In the genomic region with DNA sequence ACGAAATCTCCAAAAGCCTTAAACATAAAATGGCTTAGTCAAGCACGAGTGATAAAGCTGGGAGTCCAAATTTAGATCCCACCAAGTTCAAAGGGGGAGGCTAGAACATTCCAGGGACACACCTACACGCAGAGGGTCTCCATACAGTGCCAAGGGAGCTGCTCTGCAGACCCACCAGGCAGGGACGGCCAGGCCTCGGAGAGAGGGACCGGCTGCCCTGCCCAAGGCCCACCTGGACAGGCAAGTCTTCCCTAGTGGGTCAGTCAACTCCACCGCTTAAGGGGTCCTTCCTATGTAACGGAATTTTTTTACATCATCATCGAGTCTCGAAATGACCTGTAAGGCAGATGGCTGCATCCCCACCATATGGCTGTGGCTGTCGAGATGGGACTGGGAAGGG, we compare ENCODE assay signal across 17 cellular contexts. TPM values are rescaled to one million over a fixed set of nuclear protein-coding genes. Genes with fewer than 3 reads are reported as not detected.
DNase-seq lines count a peak whose midpoint lies in the region; ATAC-seq, FAIRE-seq and TF ChIP-seq lines count a peak whose summit lies in the region.
"Had no signal": no experiment of that assay in that cellular context is flagged by ENCODE, and none has a peak within 500 bp of the region (broad histone marks: within the 10 kb centered on the region; RNA-seq: fewer than 3 reads in every experiment).

No MANE protein-coding gene starts in this region.

- no peak for TF ChIP-seq RAD21 in K562 (CRISPR knock-in tag; conservative IDR thresholded peaks at IDR 0.05 in 1 of 2, IDR thresholded peaks at IDR 0.05 in 1 of 2)

- peaks cover 9% of the 10 kb centered on the region for H3K36me3 Mint-ChIP-seq in activated CD4-positive, alpha-beta T cell treated with anti-CD3 and anti-CD28 coated beads for 36 hours (ENCODE audit: low read depth)
- peaks cover 43% of the 10 kb centered on the region for H3K36me3 Mint-ChIP-seq in HFFc6 (ENCODE audit: low read depth)

- no peak for ATAC-seq in activated CD4-positive, alpha-beta T cell treated with anti-CD3 and anti-CD28 coated beads for 36 hours
- ATAC-seq in K562, result no peak
- ATAC-seq in psoas muscle, result no peak
- no peak for ATAC-seq in GM18858 (IDR thresholded peaks at IDR 0.05; ENCODE audit: unreplicated experiment)
- ATAC-seq: Panc1, SK-N-SH treated with all-trans-retinoic acid at 6 μM for 48 hours had no signal

- DNase-seq in activated CD4-positive, alpha-beta T cell treated with anti-CD3 and anti-CD28 coated beads for 36 hours, result no peak
- no peak for DNase-seq in activated CD4-positive, alpha-beta T cell treated with anti-CD3 and anti-CD28 coated beads, Interleukin-2, amount 50 U/mL, for 4 hours
- DNase-seq in HFFc6 (no peak), K562 (ENCODE audit: extremely low read depth in 1 of 4, low spot score in 3 of 4) (no peak), osteoblast (ENCODE audit: insufficient read length, low spot score, missing footprints) (peak; percentile 55), psoas muscle (no peak), activated gamma-delta T cell treated with Interleukin-2 at 50 U/mL for 16 hours (no peak)
- DNase-seq: amniotic stem cell, MV-4-11, NCI-H526 treated with DMSO at 0.1 percent for 48 hours, transverse colon, WERI-Rb-1 had no signal

- BruUV-seq in K562 (replicated peaks; lab: Mats Ljungman, UMichigan), result no TSS peak

- intact Hi-C loops in activated CD4-positive, alpha-beta T cell treated with anti-CD3 and anti-CD28 coated beads for 36 hours (cut with DNase I, micrococcal nuclease), result loop anchor here in 1 of 2 experiments (5.0 kb wide), 1 partner anchor 146 kb away; no protein-coding TSS in a partner anchor
- intact Hi-C loops in K562 (cut with micrococcal nuclease) (loop anchor here (5.0 kb wide), 1 partner anchor 41 kb away; no protein-coding TSS in a partner anchor), psoas muscle (cut with DNase I) (no loop called here)

- H3K4me1 Mint-ChIP-seq in activated CD4-positive, alpha-beta T cell treated with anti-CD3 and anti-CD28 coated beads for 36 hours, result peaks cover 67% of the 10 kb centered on the region
- H3K4me1 Mint-ChIP-seq in HFFc6 (ENCODE audit: low read depth), result peaks cover 29% of the 10 kb centered on the region

- 77% methylated on average over 11 of the region's 11 CpGs for WGBS in K562 (ENCODE audit: insufficient coverage, low coverage, missing lambda C conversion rate)
- WGBS in psoas muscle, 3 donors, result 86 to 93% (median 89%) methylated on average over 11 of the region's 11 CpGs

- H3K27ac Mint-ChIP-seq in activated CD4-positive, alpha-beta T cell treated with anti-CD3 and anti-CD28 coated beads for 36 hours, result peak overlapping the region; percentile 44
- H3K27ac Mint-ChIP-seq in HFFc6, result peak overlapping the region; percentile 53

- H3K27ac ChIP-seq in K562 (ENCODE audit: extremely low read depth, low read depth, low read length), result peak overlapping the region; percentile 84
- H3K27ac ChIP-seq in osteoblast (ENCODE audit: low read depth, low read length), result no peak overlapping the region
- H3K27ac ChIP-seq in psoas muscle, result no peak overlapping the region
- H3K27ac ChIP-seq: WERI-Rb-1 had no signal

- H3K9me3 ChIP-seq in K562 (replicated peaks; ENCODE audit: control insufficient read depth, insufficient read depth, low read depth, low read length) (no peaks in the 10 kb centered on the region), osteoblast (ENCODE audit: low read depth, low read length) (no peaks in the 10 kb centered on the region), psoas muscle (no peaks in the 10 kb centered on the region)
- H3K9me3 ChIP-seq: HAP-1, transverse colon had no signal

- TF ChIP-seq POLR2A in K562 (conservative IDR thresholded peaks at IDR 0.05), result no peak

- H3K79me2 ChIP-seq in K562 (ENCODE audit: control insufficient read depth, insufficient read depth, low read length) (no peaks in the 10 kb centered on the region), osteoblast (ENCODE audit: insufficient read depth, low read length) (no peaks in the 10 kb centered on the region)

- H3K4me1 ChIP-seq in K562 (replicated peaks in 1 of 2; ENCODE audit: control insufficient read depth in 2 of 2, insufficient read depth in 2 of 2, low read length in 2 of 2) (peaks cover 36 to 64% of the 10 kb centered on the region in 2 experiments), osteoblast (ENCODE audit: insufficient read depth, low read length) (no peaks in the 10 kb centered on the region), psoas muscle (peaks cover 25% of the 10 kb centered on the region)
- H3K4me1 ChIP-seq: HAP-1 had no signal

- POLR2A ChIA-PET in activated CD4-positive, alpha-beta T cell treated with anti-CD3 and anti-CD28 coated beads for 36 hours (lab: Charles Lee), result interaction anchor here (0.5 to 1.3 kb wide), 4 partner anchors 18 to 981 kb away, joined by 3 to 5 read pairs (median 4); no protein-coding TSS in a partner anchor
- POLR2A ChIA-PET in K562 (lab: Yijun Ruan, JAX), result interaction anchor here (0.6 to 3.3 kb wide), 6 partner anchors 8 to 592 kb away, joined by 3 to 12 read pairs (median 4); no protein-coding TSS in a partner anchor

- H3K4me2 ChIP-seq in K562 (ENCODE audit: insufficient read depth, low read length), result peak overlapping the region; percentile 50; the same call in 1 of the 2 replicates
- no peak overlapping the region for H3K4me2 ChIP-seq in osteoblast (ENCODE audit: insufficient read depth, low read length)

- H3K4me3 Mint-ChIP-seq in activated CD4-positive, alpha-beta T cell treated with anti-CD3 and anti-CD28 coated beads for 36 hours, result no peak overlapping the region
- H3K4me3 Mint-ChIP-seq in HFFc6, result 0 out of 2 replicates have a peak overlapping the region, but pooled peaks have one; percentile 26

- in situ Hi-C loops in K562 (cut with MboI), result no loop called here

- H4K20me1 ChIP-seq in K562 (replicated peaks; ENCODE audit: control insufficient read depth, insufficient read depth, low read length) (no peaks in the 10 kb centered on the region), osteoblast (ENCODE audit: insufficient read depth, low read length) (no peaks in the 10 kb centered on the region)

- H3K36me3 ChIP-seq in K562 (ENCODE audit: control insufficient read depth, insufficient read depth, low read length) (no peaks in the 10 kb centered on the region; the same call in 2 of the 3 replicates), osteoblast (ENCODE audit: insufficient read depth, low read length) (peaks cover 3% of the 10 kb centered on the region), psoas muscle (ENCODE audit: insufficient read depth in 1 of 2, low read depth in 1 of 2) (peaks cover 0 to 4% of the 10 kb centered on the region in 2 donors)
- H3K36me3 ChIP-seq: HAP-1, transverse colon, WERI-Rb-1 had no signal

- TF ChIP-seq EP300 in K562 (IDR thresholded peaks at IDR 0.05; ENCODE audit: low read length), result no peak

- no peaks in the 10 kb centered on the region for H3K9me1 ChIP-seq in K562 (ENCODE audit: control insufficient read depth, insufficient read depth, low read length)

- H2AFZ ChIP-seq in K562 (ENCODE audit: low read depth, low read length) (peak overlapping the region; percentile 84), osteoblast (ENCODE audit: low read length) (no peak overlapping the region)

- CTCF ChIA-PET in activated CD4-positive, alpha-beta T cell treated with anti-CD3 and anti-CD28 coated beads for 36 hours (lab: Charles Lee), result interaction anchor here (0.7 to 1.7 kb wide), 5 partner anchors 42 to 265 kb away, joined by 3 to 8 read pairs (median 3); no protein-coding TSS in a partner anchor
- CTCF ChIA-PET in K562 (lab: Yijun Ruan, JAX; ENCODE audit: low intra/inter-chr PET ratio), result interaction anchor here (0.6 kb wide), 1 partner anchor 45 kb away, joined by 4 read pairs; no protein-coding TSS in a partner anchor

- no peak overlapping the region for H3K4me3 ChIP-seq in K562
- no peak overlapping the region for H3K4me3 ChIP-seq in osteoblast (ENCODE audit: insufficient read depth, low read length)
- H3K4me3 ChIP-seq in psoas muscle, result no peak overlapping the region
- H3K4me3 ChIP-seq: HAP-1 had no signal

- peak overlapping the region; percentile 55 to 93 for H3K9ac ChIP-seq in K562 (ENCODE audit: insufficient read depth in 1 of 2, low read depth in 2 of 2, low read length in 2 of 2)

- H3K27me3 ChIP-seq in K562 (ENCODE audit: control insufficient read depth in 2 of 2, insufficient read depth in 2 of 2, low read length in 2 of 2), result no peaks in the 10 kb centered on the region
- H3K27me3 ChIP-seq in osteoblast (ENCODE audit: insufficient read depth, low read length), result no peaks in the 10 kb centered on the region
- no peaks in the 10 kb centered on the region for H3K27me3 ChIP-seq in psoas muscle (ENCODE audit: insufficient read depth in 3 of 3, low read length in 2 of 3)
- H3K27me3 ChIP-seq: transverse colon had no signal

- TF ChIP-seq CTCF in HFFc6 (IDR thresholded peaks at IDR 0.05), result no peak
- no peak for TF ChIP-seq CTCF in K562 (IDR thresholded peaks at IDR 0.05 in 2 of 3, conservative IDR thresholded peaks at IDR 0.05 in 1 of 3; ENCODE audit: insufficient read depth in 2 of 3, low read depth in 1 of 3, low read length in 3 of 3)
- no peak for TF ChIP-seq CTCF in osteoblast (IDR thresholded peaks at IDR 0.05; ENCODE audit: extremely low read depth, low read depth, low read length)
- TF ChIP-seq CTCF in psoas muscle (IDR thresholded peaks at IDR 0.05), result no peak

- H3K27me3 Mint-ChIP-seq in activated CD4-positive, alpha-beta T cell treated with anti-CD3 and anti-CD28 coated beads for 36 hours, result no peaks in the 10 kb centered on the region
- peaks cover 10% of the 10 kb centered on the region for H3K27me3 Mint-ChIP-seq in HFFc6 (ENCODE audit: insufficient read depth)

- H3K9me3 Mint-ChIP-seq in activated CD4-positive, alpha-beta T cell treated with anti-CD3 and anti-CD28 coated beads for 36 hours (ENCODE audit: low read depth), result no peaks in the 10 kb centered on the region
- H3K9me3 Mint-ChIP-seq in HFFc6, result no peaks in the 10 kb centered on the region

- no peak for FAIRE-seq in K562 (lab: Jason Lieb, UNC)

RNA-seq across cellular contexts. Expression of gene AMZ1, which starts 28.5 kb away (rescaled TPM):
- total RNA-seq in activated CD4-positive, alpha-beta T cell treated with anti-CD3 and anti-CD28 coated beads for 36 hours, result under 1 TPM; 0.14 TPM
- 10 to 100 TPM in 2 of 6 experiments, 1 to 10 TPM in 4; 6.2 to 11.3 (median 7.8) TPM for total RNA-seq in HFFc6 (2021; fragmentation: NEBNext Ultra II Directional; extraction: Animal tissue kit (Norgen Biotek cat#: 25700))
- total RNA-seq in K562 (2011; cell fraction: chromatin; rRNA removed; ENCODE audit: low replicate concordance), result 0.07 and 0.12 TPM in 2 replicates
- total RNA-seq in K562 (2011; cell fraction: nucleolus; rRNA removed), result 0.17 TPM in 1 of 2 replicates, not detected in the other
- 0.07 and 0.08 TPM in 2 replicates for total RNA-seq in K562 (2011; cell fraction: nucleoplasm; rRNA removed)
- total RNA-seq in K562 (2014; rRNA removed), result not detected in 2 replicates
- total RNA-seq in K562 (2014; rRNA removed; fragmentation: Illumina TruSeq; extraction: Trizol), result not detected in 2 replicates
- not detected in 2 replicates for total RNA-seq in K562 (2015; rRNA removed; fragmentation: Illumina TruSeq; extraction: Trizol)
- total RNA-seq in K562 (2021), result not detected in 2 replicates
- polyA plus RNA-seq in K562 (2011; rRNA removed), result not detected in 2 replicates
- polyA plus RNA-seq in K562 (2011; cell fraction: cytosol; rRNA removed), result not detected in 2 replicates
- polyA plus RNA-seq in K562 (2011; cell fraction: nucleus; rRNA removed), result not detected in 2 replicates
- 0.04 and 0.08 TPM in 2 replicates for polyA plus RNA-seq in K562 (2012)
- polyA plus RNA-seq in K562 (2014; fragmentation: Illumina TruSeq; extraction: Trizol), result not detected in 2 replicates
- polyA plus RNA-seq in K562 (2014; fragmentation: Nextera tagmentation; extraction: Ambion mirVana), result not detected
- polyA plus RNA-seq in K562 (2014; rRNA removed), result not detected in 2 replicates
- 0.04 TPM in 1 of 2 replicates, not detected in the other for polyA minus RNA-seq in K562 (2011; rRNA and poly(A)+ RNA removed)
- polyA minus RNA-seq in K562 (2011; cell fraction: cytosol; rRNA and poly(A)+ RNA removed), result not detected in 2 replicates
- not detected in 2 replicates for polyA minus RNA-seq in K562 (2011; cell fraction: nucleus; rRNA and poly(A)+ RNA removed)
- 2.1 and 2.5 TPM in 2 replicates for total RNA-seq in osteoblast
- total RNA-seq in psoas muscle, result not detected
- under 1 TPM in 1 of 3 donors, not detected in 2; 0.03 TPM for polyA plus RNA-seq in psoas muscle
- total RNA-seq: lung microvascular endothelial cell had no signal
